Comparison of ENCODE assay signal across 34 cellular contexts in the genomic region with DNA sequence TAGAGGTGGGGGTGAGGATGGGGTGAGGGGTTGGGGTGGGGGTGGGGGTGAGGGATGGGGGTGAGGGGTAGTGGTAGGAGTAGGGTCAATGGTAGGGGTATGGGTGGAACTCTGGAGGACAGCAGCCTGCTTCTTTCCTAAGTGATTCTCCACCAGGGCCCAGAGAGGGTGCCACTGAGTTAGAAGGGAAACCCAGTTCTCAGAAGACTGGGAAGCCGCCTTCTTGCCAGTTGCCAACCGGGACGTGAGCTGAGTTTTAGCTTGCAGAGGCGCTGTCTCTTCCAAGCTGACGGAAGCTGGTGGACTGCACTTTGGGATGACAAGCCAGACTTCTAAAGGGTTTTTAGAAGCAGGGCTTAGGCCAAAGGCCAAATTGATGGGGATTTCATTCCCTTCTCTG.
DNase-seq lines count a peak whose midpoint lies in the region; ATAC-seq and TF ChIP-seq lines count a peak whose summit lies in the region.
"Had no signal": no experiment of that assay in that cellular context is flagged by ENCODE, and none has a peak within 500 bp of the region (broad histone marks: within the 10 kb centered on the region; RNA-seq: fewer than 3 reads in every experiment).

No MANE protein-coding gene starts in this region.

- no peak overlapping the region for H3K4me3 Mint-ChIP-seq in endodermal cell
- no peak overlapping the region for H3K4me3 Mint-ChIP-seq in neural progenitor cell
- H3K4me3 Mint-ChIP-seq: activated naive CD8-positive, alpha-beta T cell treated with anti-CD3 and anti-CD28 coated beads for 36 hours; CD4-positive, alpha-beta T cell; dendritic cell treated with granulocyte-macrophage colony-stimulating factor and Interleukin-4, amounts not matched to agents 40 ng/mL and 50 ng/mL, for 4 days; immature natural killer cell; mesothelial cell of epicardium; nephron progenitor cell; T-helper 2 cell treated with Interferon-gamma antibody and Interleukin-4, amounts not matched to agents 5 μg/mL and 100 μg/mL, for 36 hours had no signal

- 74 to 94% methylated on average over 4 to 5 of the region's 5 CpGs for WGBS in endodermal cell (ENCODE audit: insufficient coverage in 1 of 2, insufficient read length in 1 of 2), 2 experiments

- RAD21 ChIA-PET in HCT116 (lab: Charles Lee; ENCODE audit: low non-redundant PET in 1 of 2, low total read pairs in 2 of 2, uncharacterized antibody in 2 of 2, unreplicated experiment in 2 of 2): interaction anchor here in 1 of 2 experiments (1.0 kb wide), 1 partner anchor 35 kb away, joined by 4 read pairs; no protein-coding TSS in a partner anchor

- H3K9ac ChIP-seq in HCT116 (ENCODE audit: low read length): no peak overlapping the region
- H3K9ac ChIP-seq in endodermal cell (ENCODE audit: extremely low read depth, low read length, poor library complexity, severe bottlenecking): no peak overlapping the region
- no peak overlapping the region for H3K9ac ChIP-seq in neural progenitor cell

- TF ChIP-seq RAD21 in HCT116 (IDR thresholded peaks at IDR 0.05; ENCODE audit: low read depth): 0 out of 2 replicates have a peak, but pooled peaks have one; percentile 26

- POLR2A ChIA-PET in HCT116 (lab: Charles Lee): no interaction called here

- H3K36me3 ChIP-seq in HCT116 (ENCODE audit: control insufficient read depth in 1 of 2, insufficient read depth in 2 of 2, low read length in 2 of 2) (no peaks in the 10 kb centered on the region), endodermal cell (ENCODE audit: control insufficient read depth, insufficient read depth, low read length) (no peaks in the 10 kb centered on the region), neural progenitor cell (no peaks in the 10 kb centered on the region)
- H3K36me3 ChIP-seq: ascending aorta, esophagus squamous epithelium, gastrocnemius medialis, left ventricle myocardium inferior, ovary, upper lobe of right lung had no signal

- H4K20me1 ChIP-seq in HCT116 (ENCODE audit: insufficient read depth) (no peaks in the 10 kb centered on the region), neural progenitor cell (ENCODE audit: low read depth) (no peaks in the 10 kb centered on the region)

- H3K4me2 ChIP-seq in HCT116 (ENCODE audit: low read length) (peak overlapping the region; percentile 5; the same call in 1 of the 2 replicates), neural progenitor cell (no peak overlapping the region)
- H3K4me2 ChIP-seq: hepatocyte had no signal

- no peaks in the 10 kb centered on the region for H3K79me2 ChIP-seq in HCT116 (ENCODE audit: insufficient read depth, low read length)
- no peaks in the 10 kb centered on the region for H3K79me2 ChIP-seq in neural progenitor cell (ENCODE audit: low read depth)

- TF ChIP-seq CTCF in HCT116 (IDR thresholded peaks at IDR 0.05 in 2 of 3, conservative IDR thresholded peaks at IDR 0.05 in 1 of 3; ENCODE audit: borderline replicate concordance in 1 of 3, insufficient read depth in 1 of 3, low read depth in 2 of 3, low read length in 2 of 3) (peak in 2 of 3 experiments; percentile 7 to 21; a peak in 1 of 6 replicates), endodermal cell (conservative IDR thresholded peaks at IDR 0.05) (peak; percentile 57), neural progenitor cell (IDR thresholded peaks at IDR 0.05) (no peak)

- peaks cover 6% of the 10 kb centered on the region for H3K27me3 Mint-ChIP-seq in endodermal cell (ENCODE audit: insufficient read depth)
- peaks cover 2% of the 10 kb centered on the region for H3K27me3 Mint-ChIP-seq in neural progenitor cell (ENCODE audit: insufficient read depth, low read depth)
- H3K27me3 Mint-ChIP-seq: CD4-positive, alpha-beta T cell; dendritic cell treated with granulocyte-macrophage colony-stimulating factor and Interleukin-4, amounts not matched to agents 40 ng/mL and 50 ng/mL, for 4 days had no signal

- H3K9me3 Mint-ChIP-seq in endodermal cell (no peaks in the 10 kb centered on the region), neural progenitor cell (no peaks in the 10 kb centered on the region)
- H3K9me3 Mint-ChIP-seq: activated naive CD8-positive, alpha-beta T cell treated with anti-CD3 and anti-CD28 coated beads for 36 hours; CD4-positive, alpha-beta T cell; dendritic cell treated with granulocyte-macrophage colony-stimulating factor and Interleukin-4, amounts not matched to agents 40 ng/mL and 50 ng/mL, for 4 days; immature natural killer cell; mesothelial cell of epicardium; nephron progenitor cell; T-helper 2 cell treated with Interferon-gamma antibody and Interleukin-4, amounts not matched to agents 5 μg/mL and 100 μg/mL, for 36 hours had no signal

- TF ChIP-seq POLR2A in HCT116 (IDR thresholded peaks at IDR 0.05; ENCODE audit: borderline replicate concordance, extremely low read depth, insufficient read depth, insufficient read length): no peak

- H3K27ac ChIP-seq in HCT116 (ENCODE audit: low read depth, low read length) (no peak overlapping the region), endodermal cell (ENCODE audit: low read depth, low read length) (no peak overlapping the region), neural progenitor cell (no peak overlapping the region)
- H3K27ac ChIP-seq: 22Rv1, ascending aorta, esophagus squamous epithelium, gastrocnemius medialis, hepatocyte, HL-60, left ventricle myocardium inferior, ovary, upper lobe of right lung had no signal

- ATAC-seq in HCT116: peak; percentile 51
- ATAC-seq: gastrocnemius medialis, upper lobe of right lung had no signal

- H3K4me3 ChIP-seq in HCT116 (replicated peaks in 1 of 2; ENCODE audit: low read depth in 1 of 2, low read length in 2 of 2) (no peak overlapping the region), endodermal cell (ENCODE audit: low read length) (no peak overlapping the region), neural progenitor cell (no peak overlapping the region)
- H3K4me3 ChIP-seq: ascending aorta, esophagus squamous epithelium, gastrocnemius medialis, hepatocyte, left ventricle myocardium inferior, ovary, upper lobe of right lung had no signal

- H3K4me1 Mint-ChIP-seq in endodermal cell: peaks cover 17% of the 10 kb centered on the region
- H3K4me1 Mint-ChIP-seq in neural progenitor cell: peaks cover 48% of the 10 kb centered on the region
- H3K4me1 Mint-ChIP-seq: immature natural killer cell had no signal

- peaks cover 27 to 58% of the 10 kb centered on the region in 2 experiments for H3K4me1 ChIP-seq in HCT116 (ENCODE audit: control insufficient read depth in 1 of 2, insufficient read depth in 2 of 2, low read length in 2 of 2)
- peaks cover 6% of the 10 kb centered on the region for H3K4me1 ChIP-seq in endodermal cell (ENCODE audit: control insufficient read depth, insufficient read depth, low read length)
- peaks cover 15% of the 10 kb centered on the region for H3K4me1 ChIP-seq in neural progenitor cell
- H3K4me1 ChIP-seq: esophagus squamous epithelium, gastrocnemius medialis, upper lobe of right lung had no signal

- no peak overlapping the region for H3K27ac Mint-ChIP-seq in endodermal cell
- H3K27ac Mint-ChIP-seq in neural progenitor cell: no peak overlapping the region
- H3K27ac Mint-ChIP-seq: activated naive CD8-positive, alpha-beta T cell treated with anti-CD3 and anti-CD28 coated beads for 36 hours; CD4-positive, alpha-beta T cell; dendritic cell treated with granulocyte-macrophage colony-stimulating factor and Interleukin-4, amounts not matched to agents 40 ng/mL and 50 ng/mL, for 4 days; immature natural killer cell; mesothelial cell of epicardium; nephron progenitor cell; T-helper 2 cell treated with Interferon-gamma antibody and Interleukin-4, amounts not matched to agents 5 μg/mL and 100 μg/mL, for 36 hours had no signal

- H3K9me2 ChIP-seq in HCT116 (ENCODE audit: insufficient read depth): no peaks in the 10 kb centered on the region

- CTCF ChIA-PET in HCT116 (lab: Charles Lee): no interaction called here

- intact Hi-C loops in HCT116 (cut with micrococcal nuclease): no loop called here

- H3K36me3 Mint-ChIP-seq in endodermal cell (ENCODE audit: low read depth) (no peaks in the 10 kb centered on the region), neural progenitor cell (no peaks in the 10 kb centered on the region)
- H3K36me3 Mint-ChIP-seq: activated naive CD8-positive, alpha-beta T cell treated with anti-CD3 and anti-CD28 coated beads for 36 hours; immature natural killer cell; mesothelial cell of epicardium had no signal

- H2AFZ ChIP-seq in HCT116 (ENCODE audit: low read depth, low read length, poor library complexity, severe bottlenecking): no peak overlapping the region
- H2AFZ ChIP-seq in neural progenitor cell (replicated peaks): no peak overlapping the region
- H2AFZ ChIP-seq: hepatocyte had no signal

- no peaks in the 10 kb centered on the region for H3K9me3 ChIP-seq in HCT116 (ENCODE audit: control insufficient read depth in 1 of 2, insufficient read depth in 1 of 2, low read depth in 1 of 2, low read length in 2 of 2)
- H3K9me3 ChIP-seq in endodermal cell (ENCODE audit: control insufficient read depth, low read length): no peaks in the 10 kb centered on the region
- H3K9me3 ChIP-seq in neural progenitor cell (ENCODE audit: low read depth): no peaks in the 10 kb centered on the region
- H3K9me3 ChIP-seq: ascending aorta, esophagus squamous epithelium, gastrocnemius medialis, left ventricle myocardium inferior, ovary, upper lobe of right lung had no signal

- H3F3A ChIP-seq in neural progenitor cell (ENCODE audit: low read depth): peaks cover 11% of the 10 kb centered on the region

- H3K27me3 ChIP-seq in HCT116 (ENCODE audit: insufficient read depth, low read length) (no peaks in the 10 kb centered on the region), endodermal cell (ENCODE audit: control insufficient read depth, insufficient read depth, low read length, poor library complexity, severe bottlenecking) (no peaks in the 10 kb centered on the region), neural progenitor cell (no peaks in the 10 kb centered on the region)
- H3K27me3 ChIP-seq: ascending aorta, esophagus squamous epithelium, gastrocnemius medialis, hepatocyte, ovary, upper lobe of right lung had no signal

- no TSS peak for BruUV-seq in HCT116 (replicated peaks; lab: Mats Ljungman, UMichigan)

- DNase-seq in DMS 273 (lab: John Stamatoyannopoulos, UW; ENCODE audit: unreplicated experiment): peak; percentile 19
- DNase-seq in DMS 273 treated with DMSO at 0.1 percent for 48 hours (lab: John Stamatoyannopoulos, UW): no peak
- no peak for DNase-seq in HCT116 (ENCODE audit: low read depth, low spot score)
- peak; percentile 70 for DNase-seq in endodermal cell
- DNase-seq in neural progenitor cell (ENCODE audit: low spot score): peak; percentile 24
- DNase-seq in cerebellar cortex (ENCODE audit: low spot score): no peak
- no peak for DNase-seq in middle frontal gyrus (ENCODE audit: extremely low spot score, low spot score)
- DNase-seq in Ammon's horn (ENCODE audit: low spot score): no peak
- DNase-seq: activated CD4-positive, alpha-beta T cell treated with anti-CD3 and anti-CD28 coated beads for 4 hours; activated effector memory CD4-positive, alpha-beta T cell treated with anti-CD3 and anti-CD28 coated beads, Interleukin-2, amount 50 U/mL, for 16 hours; activated naive CD8-positive, alpha-beta T cell treated with anti-CD3 and anti-CD28 coated beads for 36 hours; activated T-cell treated with anti-CD3 and anti-CD28 coated beads for 4 hours; CD4-positive, alpha-beta T cell; esophagus squamous epithelium; gastrocnemius medialis; immature natural killer cell; Kasumi-1; left ventricle myocardium inferior; NCI-H1092; NCI-H1694 treated with DMSO at 0.1 percent for 48 hours; NCI-H2171; NCI-H510A; nephron progenitor cell; ovary; Right ventricle myocardium superior; stimulated activated CD4-positive, alpha-beta T cell treated with anti-CD3 and anti-CD28 coated beads, Interleukin-2, amount 100 ng/mL, for 24 hours; upper lobe of right lung had no signal

Comparison
In these comparisons a context has a peak if more than half of its experiments do, and no peak if none do; other contexts are left out.
1. DNase-seq: peak in DMS 273 (single experiment), endodermal cell (single experiment) and neural progenitor cell (single experiment); none in DMS 273 treated with DMSO at 0.1 percent for 48 hours (single experiment), HCT116 (single experiment), cerebellar cortex (single experiment), middle frontal gyrus (single experiment) and Ammon's horn (single experiment).